ENCODE assay signal across 9 cellular contexts in genomic region chr2:105235388-105236059, GRCh38. TPM values are rescaled to one million over a fixed set of nuclear protein-coding genes. Genes with fewer than 3 reads are reported as not detected.
DNase-seq lines count a peak whose midpoint lies in the region; ATAC-seq and TF ChIP-seq lines count a peak whose summit lies in the region.
"Had no signal": no experiment of that assay in that cellular context is flagged by ENCODE, and none has a peak within 500 bp of the region (broad histone marks: within the 10 kb centered on the region; RNA-seq: fewer than 3 reads in every experiment).

No MANE protein-coding gene starts in this region.

- peak; percentile 23 for DNase-seq in DMS 273 treated with DMSO at 0.1 percent for 48 hours (lab: John Stamatoyannopoulos, UW)
- peak; percentile 51 for DNase-seq in MG63
- peak; percentile 84 to 92 for DNase-seq in SJCRH30
- DNase-seq in activated gamma-delta T cell treated with anti-CD3 and anti-CD28 coated beads, Interleukin-2, amount 50 U/mL, for 16 hours (ENCODE audit: low read depth) = peak; percentile 28
- DNase-seq in glutamatergic neuron = peak; percentile 86
- peak; percentile 66 to 90 for DNase-seq in trophoblast cell
- peak; percentile 81 for DNase-seq in upper lobe of right lung

- no peak overlapping the region for H3K4me3 Mint-ChIP-seq in glutamatergic neuron (ENCODE audit: unreplicated experiment)

- no peak overlapping the region for H2BK5ac ChIP-seq in trophoblast cell (ENCODE audit: low read depth, low read length, poor library complexity)

- no peaks in the 10 kb centered on the region for H3K4me1 Mint-ChIP-seq in glutamatergic neuron (ENCODE audit: low read depth, unreplicated experiment)

- H3K9ac ChIP-seq in trophoblast cell (ENCODE audit: low read length) = no peak overlapping the region

- no peaks in the 10 kb centered on the region for H3K79me2 ChIP-seq in trophoblast cell (ENCODE audit: control insufficient read depth, insufficient read depth, low read length, poor library complexity)

- H3K27me3 Mint-ChIP-seq in glutamatergic neuron (ENCODE audit: unreplicated experiment) = peaks cover 3% of the 10 kb centered on the region

- no peak overlapping the region for H4K8ac ChIP-seq in trophoblast cell (ENCODE audit: low read depth, low read length)

- H3K27ac Mint-ChIP-seq in glutamatergic neuron (ENCODE audit: unreplicated experiment) = no peak overlapping the region

- H2BK120ac ChIP-seq in trophoblast cell (ENCODE audit: insufficient read depth, low read length, poor library complexity) = peak overlapping the region; percentile 7

- no peak overlapping the region for H2AFZ ChIP-seq in trophoblast cell (ENCODE audit: insufficient read depth, low read length, poor library complexity)

- H3K36me3 ChIP-seq in MG63 (no peaks in the 10 kb centered on the region), SJCRH30 (no peaks in the 10 kb centered on the region), trophoblast cell (ENCODE audit: control insufficient read depth in 1 of 2, insufficient read depth in 2 of 2, low read length in 2 of 2) (no peaks in the 10 kb centered on the region), upper lobe of right lung (no peaks in the 10 kb centered on the region)

- no peak overlapping the region for H2AK5ac ChIP-seq in trophoblast cell (ENCODE audit: low read length)

- H3K4me1 ChIP-seq in SJCRH30 = peaks cover 26% of the 10 kb centered on the region
- peaks cover 9 to 12% of the 10 kb centered on the region in 2 experiments for H3K4me1 ChIP-seq in trophoblast cell (ENCODE audit: control insufficient read depth in 1 of 2, insufficient read depth in 2 of 2, low read length in 2 of 2)
- peaks cover 8% of the 10 kb centered on the region for H3K4me1 ChIP-seq in upper lobe of right lung

- H3K27me3 ChIP-seq in MG63 = no peaks in the 10 kb centered on the region
- no peaks in the 10 kb centered on the region for H3K27me3 ChIP-seq in SJCRH30
- no peaks in the 10 kb centered on the region for H3K27me3 ChIP-seq in trophoblast cell (ENCODE audit: insufficient read depth, low read length)
- H3K27me3 ChIP-seq in upper lobe of right lung = peaks cover 6% of the 10 kb centered on the region

- no peak overlapping the region for H3K4me2 ChIP-seq in trophoblast cell (ENCODE audit: low read length)

- H3K79me1 ChIP-seq in trophoblast cell (ENCODE audit: low read length) = peaks cover 22% of the 10 kb centered on the region

- no peak overlapping the region for H3K4me3 ChIP-seq in MG63
- no peak overlapping the region for H3K4me3 ChIP-seq in SJCRH30
- no peak overlapping the region for H3K4me3 ChIP-seq in trophoblast cell (ENCODE audit: low read depth, low read length)
- H3K4me3 ChIP-seq in upper lobe of right lung = no peak overlapping the region

- H3K9me3 ChIP-seq in MG63 (no peaks in the 10 kb centered on the region), SJCRH30 (replicated peaks) (no peaks in the 10 kb centered on the region), trophoblast cell (ENCODE audit: insufficient read depth, low read depth, low read length) (peaks cover 6% of the 10 kb centered on the region), upper lobe of right lung (no peaks in the 10 kb centered on the region)

- ATAC-seq in GM21737 (IDR thresholded peaks at IDR 0.05; ENCODE audit: unreplicated experiment) (peak; percentile 61), upper lobe of right lung (peak; percentile 67)

- no peak overlapping the region for H4K12ac ChIP-seq in trophoblast cell (ENCODE audit: low read depth, low read length)

- H3K4ac ChIP-seq in trophoblast cell (ENCODE audit: low read depth, low read length) = no peak overlapping the region

- H3K18ac ChIP-seq in trophoblast cell (ENCODE audit: low read length) = no peak overlapping the region

- peaks cover 2% of the 10 kb centered on the region for H3K9me3 Mint-ChIP-seq in glutamatergic neuron (ENCODE audit: unreplicated experiment)

- no peak overlapping the region for H3K23ac ChIP-seq in trophoblast cell (ENCODE audit: low read length)

- H3K36me3 Mint-ChIP-seq in glutamatergic neuron (ENCODE audit: unreplicated experiment) = no peaks in the 10 kb centered on the region

- peak overlapping the region; percentile 18 for H4K91ac ChIP-seq in trophoblast cell (ENCODE audit: low read depth, low read length)

- no CpG with 5 or more reads among the region's 12 CpGs for WGBS in trophoblast cell (ENCODE audit: extremely low coverage, insufficient coverage, insufficient read length)

- TF ChIP-seq CTCF in glutamatergic neuron (IDR thresholded peaks at IDR 0.05; ENCODE audit: partially characterized antibody, unreplicated experiment) (peak; percentile 85), upper lobe of right lung (IDR thresholded peaks at IDR 0.05) (peak; percentile 72)

- no peak overlapping the region for H3K27ac ChIP-seq in SJCRH30
- no peak overlapping the region for H3K27ac ChIP-seq in trophoblast cell (ENCODE audit: low read depth, low read length)
- no peak overlapping the region for H3K27ac ChIP-seq in upper lobe of right lung

- intact Hi-C loops in upper lobe of right lung (cut with DNase I) = loop anchor here (5.0 kb wide), 1 partner anchor 118 kb away; no protein-coding TSS in a partner anchor

- peak overlapping the region; percentile 11 for H3K14ac ChIP-seq in trophoblast cell (ENCODE audit: low read length)

- H2BK12ac ChIP-seq in trophoblast cell (ENCODE audit: low read length) = no peak overlapping the region

RNA-seq across cellular contexts. Expression of gene GPR45, which starts 6.0 kb away (rescaled TPM):
- total RNA-seq in MG63 (2014; rRNA removed; shearing (Covaris generic); ENCODE audit: low replicate concordance) = not detected in 2 replicates
- 0.13 and 0.43 TPM in 2 replicates for total RNA-seq in SJCRH30 (2014; rRNA removed; shearing (Covaris generic))
- total RNA-seq in glutamatergic neuron (ENCODE audit: unreplicated experiment) (0.44 TPM), upper lobe of right lung (not detected)
- polyA plus RNA-seq in trophoblast cell (2013) = 0.05 and 0.11 TPM in 2 replicates
- polyA plus RNA-seq: adipose tissue had no signal

Comparison
In these comparisons a context has a peak if more than half of its experiments do, and no peak if none do; other contexts are left out.
1. DNase-seq: peak in every context shown above with its lines; median percentile 88 in SJCRH30; 86 in glutamatergic neuron; 81 in upper lobe of right lung; 78 in trophoblast cell; 51 in MG63; 28 in activated gamma-delta T cell treated with anti-CD3 and anti-CD28 coated beads, Interleukin-2, amount 50 U/mL, for 16 hours; 23 in DMS 273 treated with DMSO at 0.1 percent for 48 hours.